Comparison of ENCODE assay signal across 2 cellular contexts in the genomic region with DNA sequence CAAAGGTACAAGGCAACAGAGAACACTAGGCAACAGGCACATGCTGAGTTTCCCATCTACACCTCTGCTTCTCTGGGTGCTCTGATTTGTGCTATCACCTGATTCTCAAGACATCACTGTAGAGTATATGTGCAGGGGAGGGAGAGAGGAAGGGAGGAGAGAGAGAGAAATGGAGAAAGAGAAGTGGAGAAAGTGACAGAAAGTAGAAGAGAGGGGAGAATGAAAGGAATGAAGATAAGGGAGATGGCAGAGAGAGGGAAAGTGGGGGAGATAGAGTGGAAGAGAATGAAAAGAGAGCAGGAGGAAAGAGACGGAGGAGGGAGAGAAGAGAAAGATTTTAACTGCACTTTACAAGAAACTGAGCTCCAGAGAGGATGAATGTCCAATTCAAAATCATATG.
A peak's percentile ranks its signal among the peaks of the same experiment; 100 is the strongest.
TF ChIP-seq lines count a peak whose summit lies in the region.

No MANE protein-coding gene starts in this region.

TF ChIP-seq in IMR-90, 13 proteins besides CTCF, POLR2A, EP300 and RAD21:
- TF ChIP-seq RFX5 (IDR thresholded peaks at IDR 0.05; ENCODE audit: low read depth, low read length) (no peak), MAFK (IDR thresholded peaks at IDR 0.05; ENCODE audit: low read depth, low read length) (no peak), MAZ (IDR thresholded peaks at IDR 0.05; ENCODE audit: borderline replicate concordance, low read depth, low read length) (no peak), MXI1 (IDR thresholded peaks at IDR 0.05; ENCODE audit: borderline replicate concordance, low read depth, low read length) (no peak), SMC3 (IDR thresholded peaks at IDR 0.05; ENCODE audit: low read depth, low read length) (no peak), BHLHE40 (IDR thresholded peaks at IDR 0.05; ENCODE audit: low read depth, low read length) (no peak), FOS (IDR thresholded peaks at IDR 0.05; ENCODE audit: low read depth, low read length) (no peak), RCOR1 (IDR thresholded peaks at IDR 0.05; ENCODE audit: insufficient replicate concordance, low read length) (no peak), NFE2L2 (IDR thresholded peaks at IDR 0.05; ENCODE audit: low read depth, low read length) (no peak), CHD1 (IDR thresholded peaks at IDR 0.05; ENCODE audit: low read depth, low read length) (no peak), ELK1 (IDR thresholded peaks at IDR 0.05; ENCODE audit: borderline replicate concordance, low read depth, low read length) (no peak)
- TF ChIP-seq, protein P1, sequence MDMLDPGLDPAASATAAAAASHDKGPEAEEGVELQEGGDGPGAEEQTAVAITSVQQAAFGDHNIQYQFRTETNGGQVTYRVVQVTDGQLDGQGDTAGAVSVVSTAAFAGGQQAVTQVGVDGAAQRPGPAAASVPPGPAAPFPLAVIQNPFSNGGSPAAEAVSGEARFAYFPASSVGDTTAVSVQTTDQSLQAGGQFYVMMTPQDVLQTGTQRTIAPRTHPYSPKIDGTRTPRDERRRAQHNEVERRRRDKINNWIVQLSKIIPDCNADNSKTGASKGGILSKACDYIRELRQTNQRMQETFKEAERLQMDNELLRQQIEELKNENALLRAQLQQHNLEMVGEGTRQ (IDR thresholded peaks at IDR 0.05; ENCODE audit: low read depth, low read length): no peak
TF ChIP-seq in IMR-90: peak in this region for 0.

TF ChIP-seq in K562, 482 proteins besides CTCF, POLR2A, EP300 and RAD21:
- TF ChIP-seq, protein P2, sequence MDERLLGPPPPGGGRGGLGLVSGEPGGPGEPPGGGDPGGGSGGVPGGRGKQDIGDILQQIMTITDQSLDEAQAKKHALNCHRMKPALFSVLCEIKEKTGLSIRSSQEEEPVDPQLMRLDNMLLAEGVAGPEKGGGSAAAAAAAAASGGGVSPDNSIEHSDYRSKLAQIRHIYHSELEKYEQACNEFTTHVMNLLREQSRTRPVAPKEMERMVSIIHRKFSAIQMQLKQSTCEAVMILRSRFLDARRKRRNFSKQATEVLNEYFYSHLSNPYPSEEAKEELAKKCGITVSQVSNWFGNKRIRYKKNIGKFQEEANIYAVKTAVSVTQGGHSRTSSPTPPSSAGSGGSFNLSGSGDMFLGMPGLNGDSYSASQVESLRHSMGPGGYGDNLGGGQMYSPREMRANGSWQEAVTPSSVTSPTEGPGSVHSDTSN (CRISPR knock-in tag; IDR thresholded peaks at IDR 0.05; ENCODE audit: low read depth): no peak
- TF ChIP-seq, protein P2 (tag; conservative IDR thresholded peaks at IDR 0.05; ENCODE audit: low read depth): no peak
- TF ChIP-seq ZKSCAN3 (CRISPR knock-in tag; IDR thresholded peaks at IDR 0.05): no peak
- no peak for TF ChIP-seq CXXC5 (CRISPR knock-in tag; IDR thresholded peaks at IDR 0.05)
- peak; percentile 66 for TF ChIP-seq ZNF512 (tag; IDR thresholded peaks at IDR 0.05)
